In the genomic region with DNA sequence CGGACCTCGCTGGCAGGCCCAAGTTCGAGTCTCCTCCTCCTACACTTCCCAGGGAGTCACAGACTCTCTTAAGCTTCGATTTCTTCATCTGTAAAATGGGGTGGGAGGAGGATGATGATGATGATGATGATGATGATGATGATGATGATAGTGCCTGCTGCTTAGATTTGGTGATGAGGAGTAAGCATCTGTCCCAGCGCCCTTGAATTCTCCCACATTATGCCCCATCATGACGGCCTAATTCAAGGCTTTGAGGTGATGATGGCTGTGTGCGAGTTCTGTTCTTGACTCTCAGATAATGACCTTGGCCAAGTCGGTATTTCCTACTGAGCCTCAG, we compare ENCODE assay signal across 13 cellular contexts. TPM values are rescaled to one million over a fixed set of nuclear protein-coding genes. Genes with fewer than 3 reads are reported as not detected.
DNase-seq lines count a peak whose midpoint lies in the region; ATAC-seq and TF ChIP-seq lines count a peak whose summit lies in the region.
"Had no signal": no experiment of that assay in that cellular context is flagged by ENCODE, and none has a peak within 500 bp of the region (broad histone marks: within the 10 kb centered on the region; RNA-seq: fewer than 3 reads in every experiment).

No MANE protein-coding gene starts in this region.

- H3K27me3 ChIP-seq in ACC112 (ENCODE audit: insufficient read depth, low read length) (no peaks in the 10 kb centered on the region), Peyer's patch (no peaks in the 10 kb centered on the region), esophagus muscularis mucosa (peaks cover 0 to 30% (median 4%) of the 10 kb centered on the region in 4 donors), osteoblast (ENCODE audit: insufficient read depth, low read length) (no peaks in the 10 kb centered on the region)

- H3K9me3 ChIP-seq in Peyer's patch (no peaks in the 10 kb centered on the region), esophagus muscularis mucosa (no peaks in the 10 kb centered on the region), osteoblast (ENCODE audit: low read depth, low read length) (no peaks in the 10 kb centered on the region), mucosa of descending colon (no peaks in the 10 kb centered on the region)

- TF ChIP-seq CTCF in Peyer's patch (IDR thresholded peaks at IDR 0.05), result no peak
- no peak for TF ChIP-seq CTCF in esophagus muscularis mucosa (IDR thresholded peaks at IDR 0.05)
- TF ChIP-seq CTCF in osteoblast (IDR thresholded peaks at IDR 0.05; ENCODE audit: extremely low read depth, low read depth, low read length), result no peak
- no peak for TF ChIP-seq CTCF in mucosa of descending colon (IDR thresholded peaks at IDR 0.05)

- no peaks in the 10 kb centered on the region for H3K79me2 ChIP-seq in ACC112 (ENCODE audit: control insufficient read depth, insufficient read depth, low read length, unreplicated experiment)
- peaks cover 4% of the 10 kb centered on the region for H3K79me2 ChIP-seq in osteoblast (ENCODE audit: insufficient read depth, low read length)

- no peak for TF ChIP-seq EP300 in esophagus muscularis mucosa (IDR thresholded peaks at IDR 0.05)

- H4K20me1 ChIP-seq in osteoblast (ENCODE audit: insufficient read depth, low read length), result no peaks in the 10 kb centered on the region

- intact Hi-C loops in esophagus muscularis mucosa (cut with DNase I), result no loop called here
- intact Hi-C loops in mucosa of descending colon (cut with DNase I, micrococcal nuclease), result no loop called here

- no peak for ATAC-seq in GM21576 (IDR thresholded peaks at IDR 0.05; ENCODE audit: unreplicated experiment)
- no peak for ATAC-seq in HG03175 (IDR thresholded peaks at IDR 0.05; ENCODE audit: unreplicated experiment)
- no peak for ATAC-seq in mucosa of descending colon

- no peaks in the 10 kb centered on the region for H3K36me3 ChIP-seq in ACC112 (ENCODE audit: insufficient read depth, low read length)
- no peaks in the 10 kb centered on the region for H3K36me3 ChIP-seq in Peyer's patch
- no peaks in the 10 kb centered on the region for H3K36me3 ChIP-seq in esophagus muscularis mucosa
- peaks cover 2% of the 10 kb centered on the region for H3K36me3 ChIP-seq in osteoblast (ENCODE audit: insufficient read depth, low read length)
- H3K36me3 ChIP-seq in mucosa of descending colon (ENCODE audit: low read depth), result no peaks in the 10 kb centered on the region

- H3K4me1 ChIP-seq in ACC112 (ENCODE audit: control insufficient read depth, insufficient read depth, low read length, unreplicated experiment) (peaks cover 8% of the 10 kb centered on the region), Peyer's patch (no peaks in the 10 kb centered on the region), esophagus muscularis mucosa (peaks cover 0 to 33% (median 23%) of the 10 kb centered on the region in 4 donors), osteoblast (ENCODE audit: insufficient read depth, low read length) (peaks cover 30% of the 10 kb centered on the region), mucosa of descending colon (ENCODE audit: low read depth) (no peaks in the 10 kb centered on the region)

- TF ChIP-seq POLR2A in Peyer's patch (IDR thresholded peaks at IDR 0.05) (no peak), esophagus muscularis mucosa (IDR thresholded peaks at IDR 0.05; ENCODE audit: low read depth) (no peak)

- H2AFZ ChIP-seq in ACC112 (ENCODE audit: low read length, unreplicated experiment), result peak overlapping the region; percentile 55
- peak overlapping the region; percentile 69 for H2AFZ ChIP-seq in osteoblast (ENCODE audit: low read length)

- 60% methylated on average over 8 of the region's 8 CpGs for WGBS in esophagus muscularis mucosa

- peak overlapping the region; percentile 63 for H3K4me3 ChIP-seq in ACC112 (ENCODE audit: low read depth, low read length)
- peak overlapping the region in 1 of 4 donors; percentile 44 for H3K4me3 ChIP-seq in Peyer's patch
- peak overlapping the region; percentile 59 to 62 (median 61) for H3K4me3 ChIP-seq in esophagus muscularis mucosa
- peak overlapping the region; percentile 78 for H3K4me3 ChIP-seq in osteoblast (ENCODE audit: insufficient read depth, low read length)
- H3K4me3 ChIP-seq in mucosa of descending colon, result no peak overlapping the region

- peak overlapping the region; percentile 69 for H3K4me2 ChIP-seq in osteoblast (ENCODE audit: insufficient read depth, low read length)

- H3K27ac ChIP-seq in ACC112 (ENCODE audit: low read depth, low read length) (no peak overlapping the region), Peyer's patch (peak overlapping the region; percentile 32 to 78 (median 65)), esophagus muscularis mucosa (replicated peaks in 1 of 4) (peak overlapping the region; percentile 84 to 89 (median 86)), osteoblast (ENCODE audit: low read depth, low read length) (no peak overlapping the region)

- DNase-seq in Peyer's patch (no peak), esophagus muscularis mucosa (ENCODE audit: extremely low spot score) (no peak), osteoblast (ENCODE audit: insufficient read length, low spot score, missing footprints) (no peak), mucosa of descending colon (no peak)
- DNase-seq in stimulated activated CD4-positive, alpha-beta T cell treated with anti-CD3 and anti-CD28 coated beads, Interleukin-1b, Interleukin-23, amount 100 ng/mL, for 48 hours, result no peak
- DNase-seq: activated CD8-positive, alpha-beta memory T cell treated with anti-CD3 and anti-CD28 coated beads for 24 hours; activated naive CD8-positive, alpha-beta T cell treated with anti-CD3 and anti-CD28 coated beads for 36 hours had no signal

RNA-seq across cellular contexts. Expression of a gene that starts 0.5 kb away (rescaled TPM):
- total RNA-seq in Peyer's patch, result 1 to 10 TPM in 2 of 4 donors, under 1 TPM in 2; 0.35 to 4.1 (median 2.0) TPM
- total RNA-seq in esophagus muscularis mucosa, result 10 to 100 TPM in 1 of 4 donors, 1 to 10 TPM in 3; 7.3 to 13.3 (median 8.5) TPM
- 2.5 and 2.7 TPM in 2 replicates for total RNA-seq in osteoblast
- total RNA-seq in mucosa of descending colon, result 10 to 100 TPM in 1 of 3 donors, 1 to 10 TPM in 2; 1.2 to 22.4 (median 3.4) TPM
- total RNA-seq: activated naive CD8-positive, alpha-beta T cell treated with anti-CD3 and anti-CD28 coated beads for 36 hours; T-helper 2 cell treated with Interferon-gamma antibody and Interleukin-4, amounts not matched to agents 100 ng/mL and 5 ng/mL, for 36 hours had no signal

RNA-seq across cellular contexts. Expression of a gene that starts 42.9 kb away (rescaled TPM):
- total RNA-seq in Peyer's patch (not detected), esophagus muscularis mucosa (under 1 TPM in 2 of 4 donors, not detected in 2; 0.66 to 0.92 TPM), osteoblast (under 0.01 TPM in 1 of 2 replicates, not detected in the other), mucosa of descending colon (under 1 TPM in 1 of 3 donors, not detected in 2; 0.19 TPM)
- total RNA-seq: activated naive CD8-positive, alpha-beta T cell treated with anti-CD3 and anti-CD28 coated beads for 36 hours; Daoy; kidney epithelial cell; T-helper 2 cell treated with Interferon-gamma antibody and Interleukin-4, amounts not matched to agents 100 ng/mL and 5 ng/mL, for 36 hours had no signal

Comparison
In these comparisons a context has a peak if more than half of its experiments do, and no peak if none do; other contexts are left out.
1. H3K27ac ChIP-seq: peak in Peyer's patch (4 of 4) and esophagus muscularis mucosa (4 of 4); none in ACC112 (single experiment) and osteoblast (single experiment).